Comparison of ENCODE assay signal across 1 cellular context in the genomic region with DNA sequence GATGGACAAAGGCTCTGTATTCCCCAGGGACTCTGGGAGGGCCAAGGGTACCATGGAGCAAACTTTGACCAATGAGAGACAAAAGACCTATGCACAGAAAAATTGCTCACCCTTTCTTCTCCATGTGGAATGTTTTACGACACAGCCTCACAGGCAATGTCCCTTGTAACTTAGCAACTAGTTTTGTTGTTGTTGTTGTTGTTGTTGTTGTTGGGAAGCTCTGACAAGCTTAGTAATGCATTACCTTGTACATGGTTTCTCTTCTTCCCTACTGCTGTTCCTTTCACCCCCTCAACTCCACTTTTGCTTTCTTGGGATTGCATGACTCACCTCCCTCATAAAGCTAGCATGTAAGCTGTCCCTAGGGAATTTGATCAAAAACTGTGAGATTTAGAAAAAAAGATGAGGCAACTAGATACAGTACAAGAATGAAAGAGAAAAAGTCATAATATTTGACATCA.
TF ChIP-seq lines count a peak whose summit lies in the region.

No MANE protein-coding gene starts in this region.

TF ChIP-seq in HEK293, 187 proteins besides CTCF, POLR2A, EP300 and RAD21 (continued from another document):
- TF ChIP-seq ELK4 (IDR thresholded peaks at IDR 0.05; ENCODE audit: borderline replicate concordance, low read depth, low read length), result no peak
- no peak for TF ChIP-seq ZNF544 (tag by site-specific recombination; IDR thresholded peaks at IDR 0.05)
- no peak for TF ChIP-seq ZNF48 (tag by site-specific recombination; IDR thresholded peaks at IDR 0.05)
- no peak for TF ChIP-seq ZNF175 (tag by site-specific recombination; IDR thresholded peaks at IDR 0.05)
- TF ChIP-seq INSM2 (tag by site-specific recombination; IDR thresholded peaks at IDR 0.05), result 0 out of 2 replicates have a peak, but pooled peaks have one; percentile 62
- peak; percentile 83 for TF ChIP-seq ZNF24 (tag by site-specific recombination; IDR thresholded peaks at IDR 0.05)
- no peak for TF ChIP-seq ZNF626 (tag by site-specific recombination; IDR thresholded peaks at IDR 0.05)
TF ChIP-seq in HEK293: peak in this region for 34.
